12 cellular contexts compared by ENCODE assay signal in genomic region chr12:33588725-33589405, GRCh38.
DNase-seq lines count a peak whose midpoint lies in the region; TF ChIP-seq lines count a peak whose summit lies in the region.
"Had no signal": no experiment of that assay in that cellular context is flagged by ENCODE, and none has a peak within 500 bp of the region (broad histone marks: within the 10 kb centered on the region; RNA-seq: fewer than 3 reads in every experiment).

No MANE protein-coding gene starts in this region.

- no peak for TF ChIP-seq CTCF in HL-60 (IDR thresholded peaks at IDR 0.05; ENCODE audit: insufficient read depth, low read length)
- no peak for TF ChIP-seq CTCF in choroid plexus epithelial cell (conservative IDR thresholded peaks at IDR 0.05; ENCODE audit: low read depth, low read length)
- TF ChIP-seq CTCF in GM13976 (IDR thresholded peaks at IDR 0.05; ENCODE audit: borderline replicate concordance, control extremely low read depth, extremely low read depth, insufficient read depth, missing control alignments) = no peak
- TF ChIP-seq CTCF in GM20000 (IDR thresholded peaks at IDR 0.05; ENCODE audit: extremely low read depth, missing control alignments) = no peak

- H3K9me3 ChIP-seq in subcutaneous abdominal adipose tissue (ENCODE audit: control insufficient read depth in 5 of 5, low read length in 5 of 5) = no peaks in the 10 kb centered on the region
- H3K9me3 ChIP-seq: SJCRH30 had no signal

- no peak overlapping the region for H3K4me3 ChIP-seq in HL-60 (replicated peaks; ENCODE audit: insufficient read depth, low read length)
- H3K4me3 ChIP-seq in choroid plexus epithelial cell (ENCODE audit: low read depth, low read length) = no peak overlapping the region
- no peak overlapping the region for H3K4me3 ChIP-seq in subcutaneous abdominal adipose tissue (ENCODE audit: low read depth in 1 of 5, low read length in 5 of 5)
- H3K4me3 ChIP-seq: SJCRH30 had no signal

- H3K27ac ChIP-seq in HL-60 (replicated peaks) (peak overlapping the region; percentile 52), subcutaneous abdominal adipose tissue (ENCODE audit: low read depth, low read length) (peak overlapping the region; percentile 91)
- H3K27ac ChIP-seq: SJCRH30 had no signal

- no peak overlapping the region for H3K9ac ChIP-seq in subcutaneous abdominal adipose tissue (ENCODE audit: low read length in 5 of 5)

- DNase-seq in SIG-M5 treated with dmso at 0.1 percent for 504 hours (lab: John Stamatoyannopoulos, UW; ENCODE audit: unreplicated experiment) (peak; percentile 12), SIG-M5 (lab: John Stamatoyannopoulos, UW) (no peak), HL-60 (ENCODE audit: low read depth in 1 of 2, low spot score in 1 of 2) (no peak), choroid plexus epithelial cell (ENCODE audit: low read depth) (peak; percentile 7), GM13976 (ENCODE audit: low spot score) (no peak), GM19240 (ENCODE audit: insufficient read length, low spot score) (no peak), GM20000 (ENCODE audit: low spot score) (no peak)
- DNase-seq: activated naive CD8-positive, alpha-beta T cell treated with anti-CD3 and anti-CD28 coated beads for 36 hours; NCI-H1105; NCI-H510A treated with DMSO at 0.1 percent for 48 hours; SJCRH30 had no signal

- H3K36me3 ChIP-seq in subcutaneous abdominal adipose tissue (ENCODE audit: control insufficient read depth in 5 of 5, insufficient read depth in 5 of 5, low read length in 5 of 5) = no peaks in the 10 kb centered on the region
- H3K36me3 ChIP-seq: SJCRH30 had no signal

- H3K27me3 ChIP-seq in HL-60 (ENCODE audit: insufficient read depth, poor library complexity, severe bottlenecking) = no peaks in the 10 kb centered on the region
- H3K27me3 ChIP-seq in subcutaneous abdominal adipose tissue (ENCODE audit: control insufficient read depth in 5 of 5, insufficient read depth in 4 of 5, low read length in 5 of 5) = no peaks in the 10 kb centered on the region
- H3K27me3 ChIP-seq: SJCRH30 had no signal

- peaks cover 0 to 18% (median 8%) of the 10 kb centered on the region in 5 donors for H3K4me1 ChIP-seq in subcutaneous abdominal adipose tissue (ENCODE audit: control insufficient read depth in 5 of 5, insufficient read depth in 5 of 5, low read length in 5 of 5)
- H3K4me1 ChIP-seq: SJCRH30 had no signal

- in situ Hi-C loops in GM13976 (cut with MboI; ENCODE audit: low sequenced_read_pairs, unreplicated experiment) = no loop called here

Comparison
In these comparisons a context has a peak if more than half of its experiments do, and no peak if none do; other contexts are left out.
1. DNase-seq: peak in SIG-M5 treated with dmso at 0.1 percent for 504 hours (single experiment) and choroid plexus epithelial cell (single experiment); none in SIG-M5 (single experiment), HL-60 (0 of 2), GM13976 (single experiment), GM19240 (single experiment) and GM20000 (single experiment).